In genomic region chr15:56243117-56243773, GRCh38 we compare ENCODE assay signal across 8 cellular contexts. TPM values are rescaled to one million over a fixed set of nuclear protein-coding genes. Genes with fewer than 3 reads are reported as not detected.
A peak's percentile ranks its signal among the peaks of the same experiment; 100 is the strongest.
DNase-seq lines count a peak whose midpoint lies in the region; ATAC-seq lines count a peak whose summit lies in the region.

No MANE protein-coding gene starts in this region.

- H3K4me1 ChIP-seq in esophagus (ENCODE audit: control insufficient read depth in 2 of 2, insufficient read depth in 2 of 2, low read length in 1 of 2), result peaks cover 0 to 5% of the 10 kb centered on the region in 2 donors

- no peaks in the 10 kb centered on the region for H3K27me3 ChIP-seq in esophagus (ENCODE audit: control insufficient read depth in 1 of 2, insufficient read depth in 2 of 2, low read length in 2 of 2)

- peak overlapping the region; percentile 79 for H3K27ac Mint-ChIP-seq in stimulated activated memory B cell treated with anti-CD40 and anti-IgM and Interleukin-4, amounts not matched to agents 10 μg/mL and 1 μg/mL and 100 μg/mL, for 72 hours

- H3K27ac ChIP-seq in esophagus (ENCODE audit: low read depth in 2 of 2, low read length in 1 of 2), result peak overlapping the region; percentile 92 to 93

- peaks cover 6% of the 10 kb centered on the region for H3K36me3 Mint-ChIP-seq in stimulated activated memory B cell treated with anti-CD40 and anti-IgM and Interleukin-4, amounts not matched to agents 10 μg/mL and 1 μg/mL and 100 μg/mL, for 72 hours

- DNase-seq in EH (ENCODE audit: low read depth) (peak; percentile 55), NCI-H460 (ENCODE audit: extremely low read depth, low read depth) (peak; percentile 15), mucosa of gallbladder (ENCODE audit: low spot score) (peak; percentile 27), COLO829 (ENCODE audit: low spot score) (no peak)
- DNase-seq in activated CD8-positive, alpha-beta memory T cell treated with anti-CD3 and anti-CD28 coated beads for 24 hours, result peak; percentile 71

- H3K36me3 ChIP-seq in esophagus (ENCODE audit: control insufficient read depth in 2 of 2, insufficient read depth in 2 of 2, low read length in 1 of 2), result no peaks in the 10 kb centered on the region

- peaks cover 30% of the 10 kb centered on the region for H3K4me1 Mint-ChIP-seq in stimulated activated memory B cell treated with anti-CD40 and anti-IgM and Interleukin-4, amounts not matched to agents 10 μg/mL and 1 μg/mL and 100 μg/mL, for 72 hours

- ATAC-seq in HG02610 (IDR thresholded peaks at IDR 0.05; ENCODE audit: unreplicated experiment), result peak; percentile 12
- peak; percentile 58 for ATAC-seq in stimulated activated memory B cell treated with anti-CD40 and anti-IgM and Interleukin-4, amounts not matched to agents 10 μg/mL and 1 μg/mL and 100 μg/mL, for 72 hours

- H3K27me3 Mint-ChIP-seq in stimulated activated memory B cell treated with anti-CD40 and anti-IgM and Interleukin-4, amounts not matched to agents 10 μg/mL and 1 μg/mL and 100 μg/mL, for 72 hours, result no peaks in the 10 kb centered on the region

- H3K4me3 ChIP-seq in esophagus (ENCODE audit: low read depth in 1 of 2, low read length in 2 of 2), result peak overlapping the region; percentile 80 to 93

- WGBS in esophagus, 2 donors, result 0 to 1% methylated on average over 25 to 39 of the region's 39 CpGs

- peak overlapping the region; percentile 90 for H3K4me3 Mint-ChIP-seq in stimulated activated memory B cell treated with anti-CD40 and anti-IgM and Interleukin-4, amounts not matched to agents 10 μg/mL and 1 μg/mL and 100 μg/mL, for 72 hours

- no peaks in the 10 kb centered on the region for H3K9me3 ChIP-seq in esophagus (ENCODE audit: control insufficient read depth in 2 of 2, insufficient read depth in 1 of 2, low read depth in 1 of 2, low read length in 1 of 2)

- no peaks in the 10 kb centered on the region for H3K9me3 Mint-ChIP-seq in stimulated activated memory B cell treated with anti-CD40 and anti-IgM and Interleukin-4, amounts not matched to agents 10 μg/mL and 1 μg/mL and 100 μg/mL, for 72 hours

RNA-seq across cellular contexts. Expression of gene RFX7, which starts 0.4 kb away (rescaled TPM):
- total RNA-seq in NCI-H460 (2014; rRNA removed; shearing (Covaris generic)), result 5.7 and 6.4 TPM in 2 replicates
- 5.4 and 7.0 TPM in 2 replicates for polyA plus RNA-seq in NCI-H460 (2014; cell fraction: nucleus; rRNA removed)
- 1 to 10 TPM; 1.9 TPM for polyA plus RNA-seq in esophagus
- total RNA-seq in mucosa of gallbladder, result 15.9 TPM
